In the genomic region with DNA sequence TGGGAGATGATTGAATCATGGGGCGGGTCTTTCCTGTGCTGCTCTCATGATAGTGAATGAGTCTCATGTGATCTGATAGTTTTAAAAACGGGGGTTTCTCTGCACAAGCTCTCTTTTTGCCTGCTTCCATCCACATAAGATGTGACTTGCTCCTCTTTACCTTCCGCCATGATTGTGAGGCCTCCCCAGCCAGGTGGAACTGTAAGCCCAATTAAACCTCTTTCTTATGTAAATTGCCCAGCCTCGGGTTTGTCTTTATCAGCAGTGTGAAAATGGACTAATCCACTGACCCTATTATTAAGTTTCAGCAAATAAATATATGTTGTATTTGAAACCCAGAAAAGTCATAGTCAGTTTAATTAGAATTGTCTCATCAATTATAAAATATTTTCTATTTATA, we compare ENCODE assay signal across 29 cellular contexts.
"Had no signal": no experiment of that assay in that cellular context is flagged by ENCODE, and none has a peak within 500 bp of the region (broad histone marks: within the 10 kb centered on the region; RNA-seq: fewer than 3 reads in every experiment).

No MANE protein-coding gene starts in this region.

- H3K27me3 Mint-ChIP-seq: activated B cell treated with CpG ODN at 0.5 μM for 24 hours; activated CD8-positive, alpha-beta T cell treated with anti-CD3 and anti-CD28 coated beads for 36 hours; activated naive CD8-positive, alpha-beta T cell treated with anti-CD3 and anti-CD28 coated beads for 36 hours had no signal

- H3K36me3 ChIP-seq: brain microvascular endothelial cell had no signal

- H3K4me3 Mint-ChIP-seq: activated B cell treated with CpG ODN at 0.5 μM for 24 hours; activated CD8-positive, alpha-beta T cell treated with anti-CD3 and anti-CD28 coated beads for 36 hours; activated naive CD8-positive, alpha-beta T cell treated with anti-CD3 and anti-CD28 coated beads for 36 hours; activated T-cell treated with anti-CD3 and anti-CD28 coated beads, Interleukin-2, amount 50 U/mL, for 72 hours; activated T-helper 17 cell treated with anti-CD3 and anti-CD28 coated beads, Interleukin-2, amount 50 U/mL, for 72 hours had no signal

- DNase-seq: activated B cell treated with CpG ODN at 0.5 μM for 24 hours; activated CD4-positive, alpha-beta T cell treated with anti-CD3 and anti-CD28 coated beads for 1 hour; activated CD4-positive, alpha-beta T cell treated with anti-CD3 and anti-CD28 coated beads for 48 hours; activated CD4-positive, alpha-beta T cell treated with anti-CD3 and anti-CD28 coated beads, Interleukin-2, amount 50 U/mL, for 4 hours; activated CD8-positive, alpha-beta T cell treated with anti-CD3 and anti-CD28 coated beads for 36 hours; activated effector memory CD4-positive, alpha-beta T cell treated with anti-CD3 and anti-CD28 coated beads, Interleukin-2, amount 50 U/mL, for 16 hours; activated naive CD4-positive, alpha-beta T cell; activated naive CD4-positive, alpha-beta T cell treated with anti-CD3 and anti-CD28 coated beads, Interleukin-2, amount 50 U/mL, for 16 hours; activated naive CD8-positive, alpha-beta T cell treated with anti-CD3 and anti-CD28 coated beads for 36 hours; activated T-cell treated with anti-CD3 and anti-CD28 coated beads, Interleukin-2, amount 50 U/mL, for 1 hour; activated T-cell treated with anti-CD3 and anti-CD28 coated beads, Interleukin-2, amount 50 U/mL, for 72 hours; amniotic stem cell; aorta; brain microvascular endothelial cell; central memory CD4-positive, alpha-beta T cell; Karpas-422; NCI-H1105; NCI-H1417 treated with DMSO at 0.1 percent for 48 hours; NCI-H187 treated with DMSO at 0.1 percent for 48 hours; NCI-H2081; NCI-H2171 treated with DMSO at 0.1 percent for 48 hours; NCI-H2227 treated with DMSO at 0.1 percent for 48 hours; NCI-H446; NCI-H510A treated with DMSO at 0.1 percent for 48 hours; NCI-H526 treated with DMSO at 0.1 percent for 48 hours; Right ventricle myocardium superior; SW 1271; T-helper 1 cell had no signal

- H3K27ac Mint-ChIP-seq: activated B cell treated with CpG ODN at 0.5 μM for 24 hours; activated CD8-positive, alpha-beta T cell treated with anti-CD3 and anti-CD28 coated beads for 36 hours; activated naive CD8-positive, alpha-beta T cell treated with anti-CD3 and anti-CD28 coated beads for 36 hours; activated T-cell treated with anti-CD3 and anti-CD28 coated beads, Interleukin-2, amount 50 U/mL, for 72 hours; activated T-helper 17 cell treated with anti-CD3 and anti-CD28 coated beads, Interleukin-2, amount 50 U/mL, for 72 hours had no signal

- H3K27me3 ChIP-seq: brain microvascular endothelial cell had no signal

- ATAC-seq: activated CD8-positive, alpha-beta T cell treated with anti-CD3 and anti-CD28 coated beads for 36 hours; activated T-cell treated with anti-CD3 and anti-CD28 coated beads, Interleukin-2, amount 50 U/mL, for 72 hours; activated T-helper 17 cell treated with anti-CD3 and anti-CD28 coated beads, Interleukin-2, amount 50 U/mL, for 72 hours had no signal

- H3K27ac ChIP-seq: brain microvascular endothelial cell had no signal
